25 cellular contexts compared by ENCODE assay signal in genomic region chr12:92600052-92600451, GRCh38.
DNase-seq lines count a peak whose midpoint lies in the region; ATAC-seq, FAIRE-seq and TF ChIP-seq lines count a peak whose summit lies in the region.
"Had no signal": no experiment of that assay in that cellular context is flagged by ENCODE, and none has a peak within 500 bp of the region (broad histone marks: within the 10 kb centered on the region; RNA-seq: fewer than 3 reads in every experiment).

No MANE protein-coding gene starts in this region.

- in situ Hi-C loops in GM12878 (cut with MboI), result no loop called here

- no peak overlapping the region for H3K4me3 ChIP-seq in HEK293 (ENCODE audit: low read depth, low read length)
- no peak overlapping the region for H3K4me3 ChIP-seq in GM12878
- peak overlapping the region; percentile 28; the same call in 1 of the 2 replicates for H3K4me3 ChIP-seq in iPS-18c (ENCODE audit: insufficient read depth, low read depth, low read length)
- H3K4me3 ChIP-seq: SK-N-MC had no signal

- no peak overlapping the region for H3K4me3 Mint-ChIP-seq in activated CD4-positive, alpha-beta T cell treated with anti-CD3 and anti-CD28 coated beads for 36 hours
- H3K4me3 Mint-ChIP-seq in activated CD4-positive, alpha-beta T cell treated with anti-CD3 and anti-CD28 coated beads, Interleukin-2, amount 10 ng/mL, durations not matched to agents 7 days and 5 days, result no peak overlapping the region
- H3K4me3 Mint-ChIP-seq: CD4-positive, alpha-beta T cell had no signal

- no peak for TF ChIP-seq POLR2A in GM12878 (IDR thresholded peaks at IDR 0.05; ENCODE audit: low read depth, low read length)

- H3K27me3 ChIP-seq in GM12878 (replicated peaks in 1 of 2; ENCODE audit: control insufficient read depth in 2 of 2, insufficient read depth in 2 of 2, low read length in 1 of 2), result no peaks in the 10 kb centered on the region

- RAD21 ChIA-PET in GM12878 (lab: Charles Lee; ENCODE audit: unreplicated experiment), result no interaction called here

- no peak overlapping the region for H2AFZ ChIP-seq in GM12878 (ENCODE audit: control insufficient read depth, low read depth, low read length)

- H3K27ac ChIP-seq in HEK293 (ENCODE audit: extremely low read depth, low read depth, low read length) (no peak overlapping the region), GM12878 (ENCODE audit: control insufficient read depth, insufficient read depth) (no peak overlapping the region)
- H3K27ac ChIP-seq: KMS-11, RWPE1, SK-N-MC had no signal

- TF ChIP-seq EP300 in GM12878 (IDR thresholded peaks at IDR 0.05; ENCODE audit: borderline replicate concordance in 1 of 2, control insufficient read depth in 1 of 2, low read depth in 2 of 2, low read length in 2 of 2), result no peak

- no peak for ATAC-seq in activated CD4-positive, alpha-beta T cell treated with anti-CD3 and anti-CD28 coated beads for 36 hours
- no peak for ATAC-seq in GM12878
- ATAC-seq: Panc1 had no signal

- no peak overlapping the region for H3K4me2 ChIP-seq in GM12878 (ENCODE audit: control insufficient read depth, insufficient read depth)
- H3K4me2 ChIP-seq: KMS-11 had no signal

- H3K4me1 ChIP-seq in HEK293 (ENCODE audit: control insufficient read depth, insufficient read depth, low read length) (no peaks in the 10 kb centered on the region), GM12878 (ENCODE audit: control insufficient read depth, insufficient read depth, low read length) (no peaks in the 10 kb centered on the region)

- no peak for TF ChIP-seq RAD21 in GM12878 (IDR thresholded peaks at IDR 0.05; ENCODE audit: insufficient read depth, low read depth, low read length)

- no peak for TF ChIP-seq CTCF in HEK293 (tag by site-specific recombination; IDR thresholded peaks at IDR 0.05)
- no peak for TF ChIP-seq CTCF in GM12878 (IDR thresholded peaks at IDR 0.05 in 2 of 3, conservative IDR thresholded peaks at IDR 0.05 in 1 of 3; ENCODE audit: control insufficient read depth in 2 of 3, extremely low read depth in 1 of 3, insufficient read depth in 1 of 3, low read depth in 3 of 3, low read length in 3 of 3)

- SMC1A ChIA-PET in GM12878 (lab: Charles Lee; ENCODE audit: uncharacterized antibody, unreplicated experiment), result no interaction called here

- H3K36me3 Mint-ChIP-seq in activated CD4-positive, alpha-beta T cell treated with anti-CD3 and anti-CD28 coated beads for 36 hours (ENCODE audit: low read depth), result peaks cover 38% of the 10 kb centered on the region
- peaks cover 42% of the 10 kb centered on the region for H3K36me3 Mint-ChIP-seq in activated CD4-positive, alpha-beta T cell treated with anti-CD3 and anti-CD28 coated beads, Interleukin-2, amount 10 ng/mL, durations not matched to agents 7 days and 5 days (ENCODE audit: low read depth)

- POLR2A ChIA-PET in activated CD4-positive, alpha-beta T cell treated with anti-CD3 and anti-CD28 coated beads for 36 hours (lab: Charles Lee), result no interaction called here
- POLR2A ChIA-PET in activated CD4-positive, alpha-beta T cell treated with anti-CD3 and anti-CD28 coated beads, Interleukin-2, amount 10 ng/mL, durations not matched to agents 7 days and 5 days (lab: Charles Lee), result no interaction called here
- POLR2A ChIA-PET in HEK293 (lab: Yijun Ruan, JAX), result no interaction called here
- POLR2A ChIA-PET in GM12878 (lab: Charles Lee), result no interaction called here

- H3K27ac Mint-ChIP-seq in activated CD4-positive, alpha-beta T cell treated with anti-CD3 and anti-CD28 coated beads for 36 hours, result peak overlapping the region; percentile 51
- no peak overlapping the region for H3K27ac Mint-ChIP-seq in activated CD4-positive, alpha-beta T cell treated with anti-CD3 and anti-CD28 coated beads, Interleukin-2, amount 10 ng/mL, durations not matched to agents 7 days and 5 days

- DNase-seq in activated CD4-positive, alpha-beta T cell treated with anti-CD3 and anti-CD28 coated beads for 36 hours, result no peak
- DNase-seq in activated CD4-positive, alpha-beta T cell treated with anti-CD3 and anti-CD28 coated beads, Interleukin-2, amount 10 ng/mL, durations not matched to agents 7 days and 5 days, result no peak
- DNase-seq in GM12878 (ENCODE audit: low read depth, low spot score), result no peak
- no peak for DNase-seq in stimulated activated CD4-positive, alpha-beta T cell treated with anti-CD3 and anti-CD28 coated beads, Interleukin-2, amount 100 ng/mL, for 48 hours
- no peak for DNase-seq in OCI-M1 (lab: John Stamatoyannopoulos, UW)
- no peak for DNase-seq in activated effector memory CD4-positive, alpha-beta T cell treated with anti-CD3 and anti-CD28 coated beads, Interleukin-2, amount 50 U/mL, for 16 hours
- DNase-seq: 8988T; CD4-positive, alpha-beta T cell; H7; IMR-90; MM.1S; NCI-H1694; NCI-H2029 treated with DMSO at 0.1 percent for 48 hours; NCI-H2227 treated with DMSO at 0.1 percent for 48 hours; NCI-H526 treated with DMSO at 0.1 percent for 48 hours; SHP77 treated with DMSO at 0.1 percent for 48 hours had no signal

- CTCF ChIA-PET in activated CD4-positive, alpha-beta T cell treated with anti-CD3 and anti-CD28 coated beads for 36 hours (lab: Charles Lee), result no interaction called here
- CTCF ChIA-PET in activated CD4-positive, alpha-beta T cell treated with anti-CD3 and anti-CD28 coated beads, Interleukin-2, amount 10 ng/mL, durations not matched to agents 7 days and 5 days (lab: Charles Lee), result interaction anchor here (0.9 to 1.0 kb wide), 2 partner anchors 9 to 12 kb away, joined by 3 read pairs; no protein-coding TSS in a partner anchor
- CTCF ChIA-PET in HEK293 (lab: Yijun Ruan, JAX) (interaction anchor here (0.6 kb wide), 1 partner anchor 13 kb away, joined by 3 read pairs; no protein-coding TSS in a partner anchor), GM12878 (lab: Yijun Ruan, JAX) (interaction anchor here (1.0 kb wide), 1 partner anchor 28 kb away, joined by 4 read pairs; no protein-coding TSS in a partner anchor)

- H3K9me3 ChIP-seq in HEK293 (ENCODE audit: control insufficient read depth, insufficient read depth, low read depth, low read length) (no peaks in the 10 kb centered on the region), GM12878 (replicated peaks; ENCODE audit: control insufficient read depth, insufficient read depth, low read length) (peaks cover 7% of the 10 kb centered on the region), iPS-18c (ENCODE audit: control insufficient read depth, insufficient read depth, low read length) (peaks cover 5% of the 10 kb centered on the region)

- peaks cover 40% of the 10 kb centered on the region for H3K9me3 Mint-ChIP-seq in activated CD4-positive, alpha-beta T cell treated with anti-CD3 and anti-CD28 coated beads for 36 hours (ENCODE audit: low read depth)
- H3K9me3 Mint-ChIP-seq in activated CD4-positive, alpha-beta T cell treated with anti-CD3 and anti-CD28 coated beads, Interleukin-2, amount 10 ng/mL, durations not matched to agents 7 days and 5 days, result peaks cover 54% of the 10 kb centered on the region

- FAIRE-seq in GM12878 (lab: Jason Lieb, UNC), result no peak
- FAIRE-seq: D721Med, G401.6, GM12892 had no signal

- H3K4me1 Mint-ChIP-seq in activated CD4-positive, alpha-beta T cell treated with anti-CD3 and anti-CD28 coated beads for 36 hours, result peaks cover 67% of the 10 kb centered on the region
- peaks cover 28% of the 10 kb centered on the region for H3K4me1 Mint-ChIP-seq in activated CD4-positive, alpha-beta T cell treated with anti-CD3 and anti-CD28 coated beads, Interleukin-2, amount 10 ng/mL, durations not matched to agents 7 days and 5 days

- no peak overlapping the region for H3K9ac ChIP-seq in GM12878 (ENCODE audit: control insufficient read depth, insufficient read depth, low read length)
- H3K9ac ChIP-seq: KMS-11 had no signal

- no TSS peak for BruUV-seq in GM12878 (replicated peaks; lab: Mats Ljungman, UMichigan)

- H3K27me3 Mint-ChIP-seq in activated CD4-positive, alpha-beta T cell treated with anti-CD3 and anti-CD28 coated beads for 36 hours, result no peaks in the 10 kb centered on the region
- H3K27me3 Mint-ChIP-seq in activated CD4-positive, alpha-beta T cell treated with anti-CD3 and anti-CD28 coated beads, Interleukin-2, amount 10 ng/mL, durations not matched to agents 7 days and 5 days, result no peaks in the 10 kb centered on the region
- H3K27me3 Mint-ChIP-seq: CD4-positive, alpha-beta T cell had no signal

- H3K36me3 ChIP-seq in HEK293 (ENCODE audit: control insufficient read depth in 2 of 2, insufficient read depth in 1 of 2, low read length in 2 of 2), result no peaks in the 10 kb centered on the region
- no peaks in the 10 kb centered on the region for H3K36me3 ChIP-seq in GM12878 (ENCODE audit: control insufficient read depth in 2 of 2, insufficient read depth in 2 of 2, low read length in 1 of 2)

- no peaks in the 10 kb centered on the region for H3K79me2 ChIP-seq in GM12878 (ENCODE audit: control insufficient read depth, insufficient read depth, low read length)

- no peaks in the 10 kb centered on the region for H4K20me1 ChIP-seq in GM12878 (ENCODE audit: control insufficient read depth, insufficient read depth)

- intact Hi-C loops in activated CD4-positive, alpha-beta T cell treated with anti-CD3 and anti-CD28 coated beads for 36 hours (cut with DNase I, micrococcal nuclease), result loop anchor here in 1 of 2 experiments (10.0 kb wide), 1 partner anchor 815 kb away; no protein-coding TSS in a partner anchor
- intact Hi-C loops in GM12878 (cut with micrococcal nuclease; ENCODE audit: unreplicated experiment), result no loop called here

- 90% methylated on average over 1 of the region's 1 CpG for WGBS in GM12878 (ENCODE audit: insufficient coverage, insufficient replicate concordance, low lambda C conversion rate, missing lambda C conversion rate)

TF ChIP-seq in HEK293, 187 proteins besides CTCF, POLR2A, EP300 and RAD21:
- TF ChIP-seq ZNF426 (tag by site-specific recombination; IDR thresholded peaks at IDR 0.05) (no peak), SETDB1 (IDR thresholded peaks at IDR 0.05; ENCODE audit: insufficient read length, low read length) (peak; percentile 90)
TF ChIP-seq in HEK293: peak in this region for 1.

TF ChIP-seq in GM12878, 131 proteins besides CTCF, POLR2A, EP300 and RAD21 (continues in another document):
- TF ChIP-seq CHD4 (IDR thresholded peaks at IDR 0.05) (no peak), MTA2 (IDR thresholded peaks at IDR 0.05; ENCODE audit: low read depth) (no peak), SMAD5 (IDR thresholded peaks at IDR 0.05; ENCODE audit: low read depth) (no peak), CBX5 (IDR thresholded peaks at IDR 0.05; ENCODE audit: low read depth) (peak; percentile 94; the same call in 1 of the 2 replicates)
